In the genomic region with DNA sequence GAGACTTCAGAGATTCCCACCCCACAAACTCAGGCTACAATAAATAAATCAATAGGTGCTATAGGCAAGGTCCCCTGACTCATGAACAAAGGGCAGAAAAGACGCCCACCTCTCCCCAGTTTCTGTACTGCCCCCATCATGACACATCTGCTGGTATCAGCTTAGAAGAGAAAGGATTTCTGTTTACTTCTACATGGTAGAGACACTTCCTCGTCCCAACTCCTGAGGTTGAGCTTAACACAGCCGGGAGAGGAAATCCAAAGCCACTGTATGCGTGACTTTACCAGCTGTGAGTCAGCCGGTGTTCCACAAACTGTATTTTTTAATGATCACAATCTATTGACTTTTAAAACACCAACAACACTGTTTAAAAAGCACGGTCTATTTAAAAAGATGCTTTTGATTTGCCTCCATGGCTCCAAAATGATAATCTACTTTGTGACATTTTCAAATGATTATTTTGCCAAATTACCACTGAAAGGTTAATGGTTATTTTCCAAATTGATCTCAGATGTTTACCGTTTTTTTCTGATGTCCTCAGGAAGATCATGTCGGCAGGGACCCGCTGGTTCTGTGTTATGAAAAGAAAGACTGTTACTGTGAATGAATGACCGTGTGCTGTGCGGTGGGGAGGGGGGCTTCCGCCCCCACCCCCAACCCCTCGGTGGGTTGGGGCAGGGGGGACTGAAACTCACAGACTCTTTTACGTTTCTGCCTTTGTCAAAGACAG, we compare ENCODE assay signal across 9 cellular contexts.
DNase-seq lines count a peak whose midpoint lies in the region; ATAC-seq and TF ChIP-seq lines count a peak whose summit lies in the region.
"Had no signal": no experiment of that assay in that cellular context is flagged by ENCODE, and none has a peak within 500 bp of the region (broad histone marks: within the 10 kb centered on the region; RNA-seq: fewer than 3 reads in every experiment).

No MANE protein-coding gene starts in this region.

- peak overlapping the region; percentile 82 for H3K4me2 ChIP-seq in Loucy (ENCODE audit: low read depth, low read length, poor library complexity, severe bottlenecking)

- intact Hi-C loops in colonic mucosa (cut with DNase I) = loop anchor here (10.0 kb wide), 1 partner anchor 269 kb away; no protein-coding TSS in a partner anchor

- H3K4me3 ChIP-seq in Loucy (ENCODE audit: low read length, poor library complexity, severe bottlenecking) (peak overlapping the region; percentile 89), colonic mucosa (no peak overlapping the region)

- TF ChIP-seq CTCF in Loucy (conservative IDR thresholded peaks at IDR 0.05; ENCODE audit: low read length) (no peak), colonic mucosa (IDR thresholded peaks at IDR 0.05) (no peak), nephron (IDR thresholded peaks at IDR 0.05; ENCODE audit: unreplicated experiment in 3 of 3) (no peak), omental fat pad (IDR thresholded peaks at IDR 0.05) (no peak)

- peak overlapping the region; percentile 73 to 100 (median 75) for H3K27ac Mint-ChIP-seq in nephron
- peak overlapping the region in 1 of 10 donors; percentile 64 for H3K27ac Mint-ChIP-seq in naive thymus-derived CD8-positive, alpha-beta T cell
- H3K27ac Mint-ChIP-seq: T-helper 1 cell treated with Interleukin-12 subunit alpha and Interleukin-12 subunit beta and Interleukin-4 antibody, amounts not matched to agents 30 μg/mL and 1 μg/mL, for 36 hours had no signal

- H3K9ac ChIP-seq in Loucy (ENCODE audit: low read depth, low read length, poor library complexity, severe bottlenecking) (peak overlapping the region; percentile 95), colonic mucosa (ENCODE audit: low read depth in 2 of 2, low read length in 2 of 2) (no peak overlapping the region)

- peaks cover 3% of the 10 kb centered on the region for H4K20me1 ChIP-seq in Loucy (ENCODE audit: insufficient read depth, low read length, poor library complexity, severe bottlenecking)

- peaks cover 54% of the 10 kb centered on the region for H3K4me1 ChIP-seq in Loucy (ENCODE audit: insufficient read depth, low read length, poor library complexity, severe bottlenecking)
- no peaks in the 10 kb centered on the region for H3K4me1 ChIP-seq in colonic mucosa

- peak overlapping the region; percentile 72 to 79 (median 73) for H3K4me3 Mint-ChIP-seq in nephron
- H3K4me3 Mint-ChIP-seq in naive thymus-derived CD8-positive, alpha-beta T cell = peak overlapping the region in 5 of 10 donors; percentile 7 to 46 (median 18)
- H3K4me3 Mint-ChIP-seq: T-helper 1 cell treated with Interleukin-12 subunit alpha and Interleukin-12 subunit beta and Interleukin-4 antibody, amounts not matched to agents 30 μg/mL and 1 μg/mL, for 36 hours had no signal

- DNase-seq in Caki2 (ENCODE audit: low read depth) (peak; percentile 52), colonic mucosa (no peak), omental fat pad (ENCODE audit: low spot score) (no peak), middle frontal gyrus (ENCODE audit: extremely low spot score, low spot score) (no peak)
- DNase-seq in naive thymus-derived CD8-positive, alpha-beta T cell = no peak

- H3K27me3 ChIP-seq in Loucy (ENCODE audit: insufficient read depth, low read length, poor library complexity, severe bottlenecking) = no peaks in the 10 kb centered on the region
- no peaks in the 10 kb centered on the region for H3K27me3 ChIP-seq in colonic mucosa

- no peaks in the 10 kb centered on the region for H3K9me3 Mint-ChIP-seq in nephron
- H3K9me3 Mint-ChIP-seq in naive thymus-derived CD8-positive, alpha-beta T cell = no peaks in the 10 kb centered on the region
- H3K9me3 Mint-ChIP-seq: T-helper 1 cell treated with Interleukin-12 subunit alpha and Interleukin-12 subunit beta and Interleukin-4 antibody, amounts not matched to agents 30 μg/mL and 1 μg/mL, for 36 hours had no signal

- H3K27ac ChIP-seq in colonic mucosa = peak overlapping the region; percentile 17

- peaks cover 4% of the 10 kb centered on the region; the same call in 1 of the 2 replicates for H3K36me3 ChIP-seq in Loucy (ENCODE audit: insufficient read depth, low read length)
- no peaks in the 10 kb centered on the region for H3K36me3 ChIP-seq in colonic mucosa

- H3K36me3 Mint-ChIP-seq in nephron (ENCODE audit: low read depth) = peaks cover 28% of the 10 kb centered on the region
- no peaks in the 10 kb centered on the region for H3K36me3 Mint-ChIP-seq in naive thymus-derived CD8-positive, alpha-beta T cell

- H3K9me3 ChIP-seq in Loucy (ENCODE audit: insufficient read depth, low read depth, low read length) (no peaks in the 10 kb centered on the region), colonic mucosa (no peaks in the 10 kb centered on the region)

- H3K4me1 Mint-ChIP-seq in nephron = peaks cover 45% of the 10 kb centered on the region
- H3K4me1 Mint-ChIP-seq in naive thymus-derived CD8-positive, alpha-beta T cell = peaks cover 5 to 17% (median 16%) of the 10 kb centered on the region in 4 donors

- no peaks in the 10 kb centered on the region for H3K27me3 Mint-ChIP-seq in nephron (ENCODE audit: low read depth)
- H3K27me3 Mint-ChIP-seq in naive thymus-derived CD8-positive, alpha-beta T cell = peaks cover 9 to 24% (median 20%) of the 10 kb centered on the region in 5 donors

- POLR2A ChIA-PET in naive thymus-derived CD8-positive, alpha-beta T cell (lab: Charles Lee) = no interaction called here

- peaks cover 79% of the 10 kb centered on the region for H3K79me2 ChIP-seq in Loucy (ENCODE audit: insufficient read depth, low read length)

- no peaks in the 10 kb centered on the region for H3K9me2 ChIP-seq in Loucy (replicated peaks; ENCODE audit: low read depth, low read length)

- ATAC-seq in omental fat pad (ENCODE audit: low FRiP score) = no peak
- ATAC-seq in naive thymus-derived CD8-positive, alpha-beta T cell = no peak
- no peak for ATAC-seq in HG03280 (IDR thresholded peaks at IDR 0.05; ENCODE audit: unreplicated experiment)

- no peaks in the 10 kb centered on the region for H3F3A ChIP-seq in Loucy (ENCODE audit: low read depth)

- in situ Hi-C loops in Caki2 (cut with HindIII; ENCODE audit: low pct_unique_long_range_greater_than_20kb, low sequenced_read_pairs) = no loop called here

- H2AFZ ChIP-seq in Loucy (ENCODE audit: low read length) = no peak overlapping the region
